In genomic region chr11:68016904-68017817, GRCh38 we compare ENCODE assay signal across 14 cellular contexts. TPM values are rescaled to one million over a fixed set of nuclear protein-coding genes. Genes with fewer than 3 reads are reported as not detected.
DNase-seq lines count a peak whose midpoint lies in the region; ATAC-seq and TF ChIP-seq lines count a peak whose summit lies in the region.
"Had no signal": no experiment of that assay in that cellular context is flagged by ENCODE, and none has a peak within 500 bp of the region (broad histone marks: within the 10 kb centered on the region; RNA-seq: fewer than 3 reads in every experiment).

No MANE protein-coding gene starts in this region.

- H3K79me1 ChIP-seq in trophoblast cell (ENCODE audit: low read length) = peaks cover 24% of the 10 kb centered on the region

- no peaks in the 10 kb centered on the region for H3K4me1 Mint-ChIP-seq in activated T-helper 2 cell treated with anti-CD3 and anti-CD28 coated beads, Interferon-gamma antibody, Interleukin-2, Interleukin-4, amounts not matched to agents 10 μg/mL and 5 μg/mL and 100 μg/mL, durations not matched to agents 14 hours and 24 hours and 36 hours (ENCODE audit: low read depth)
- H3K4me1 Mint-ChIP-seq in CD4-positive, alpha-beta memory T cell = no peaks in the 10 kb centered on the region
- H3K4me1 Mint-ChIP-seq: CD4-positive, CD25-positive, alpha-beta regulatory T cell had no signal

- H2AFZ ChIP-seq in HCT116 (ENCODE audit: low read depth, low read length, poor library complexity, severe bottlenecking) = no peak overlapping the region
- no peak overlapping the region for H2AFZ ChIP-seq in trophoblast cell (ENCODE audit: insufficient read depth, low read length, poor library complexity)

- no peak for ATAC-seq in HCT116
- no peak for ATAC-seq in Panc1
- ATAC-seq: natural killer cell had no signal

- no peak overlapping the region for H4K12ac ChIP-seq in trophoblast cell (ENCODE audit: low read depth, low read length)

- H3K9me3 ChIP-seq in HCT116 (ENCODE audit: control insufficient read depth in 1 of 2, insufficient read depth in 1 of 2, low read depth in 1 of 2, low read length in 2 of 2) (no peaks in the 10 kb centered on the region), Panc1 (ENCODE audit: control insufficient read depth, insufficient read depth, low read depth, low read length) (no peaks in the 10 kb centered on the region), trophoblast cell (ENCODE audit: insufficient read depth, low read depth, low read length) (peaks cover 1% of the 10 kb centered on the region)
- H3K9me3 ChIP-seq in CD4-positive, alpha-beta memory T cell (ENCODE audit: control insufficient read depth in 1 of 2, low read length in 2 of 2) = no peaks in the 10 kb centered on the region

- H3K36me3 ChIP-seq in HCT116 (ENCODE audit: control insufficient read depth in 1 of 2, insufficient read depth in 2 of 2, low read length in 2 of 2) = no peaks in the 10 kb centered on the region
- H3K36me3 ChIP-seq in Panc1 (ENCODE audit: control insufficient read depth, insufficient read depth, low read length) = no peaks in the 10 kb centered on the region
- no peaks in the 10 kb centered on the region for H3K36me3 ChIP-seq in trophoblast cell (ENCODE audit: control insufficient read depth in 1 of 2, insufficient read depth in 2 of 2, low read length in 2 of 2)
- H3K36me3 ChIP-seq in CD4-positive, alpha-beta memory T cell (ENCODE audit: insufficient read depth, low read length) = no peaks in the 10 kb centered on the region

- intact Hi-C loops in HCT116 (cut with micrococcal nuclease) = no loop called here
- intact Hi-C loops in Panc1 (cut with micrococcal nuclease; ENCODE audit: unreplicated experiment) = no loop called here
- intact Hi-C loops in activated T-helper 2 cell treated with anti-CD3 and anti-CD28 coated beads, Interferon-gamma antibody, Interleukin-2, Interleukin-4, amounts not matched to agents 10 μg/mL and 5 μg/mL and 100 μg/mL, durations not matched to agents 14 hours and 24 hours and 36 hours (cut with micrococcal nuclease) = no loop called here
- intact Hi-C loops in CD4-positive, alpha-beta memory T cell (cut with micrococcal nuclease) = no loop called here

- RAD21 ChIA-PET in HCT116 (lab: Charles Lee; ENCODE audit: low non-redundant PET in 1 of 2, low total read pairs in 2 of 2, uncharacterized antibody in 2 of 2, unreplicated experiment in 2 of 2) = no interaction called here

- H4K91ac ChIP-seq in trophoblast cell (ENCODE audit: low read depth, low read length) = no peak overlapping the region

- no peak overlapping the region for H3K27ac Mint-ChIP-seq in activated T-helper 2 cell treated with anti-CD3 and anti-CD28 coated beads, Interferon-gamma antibody, Interleukin-2, Interleukin-4, amounts not matched to agents 10 μg/mL and 5 μg/mL and 100 μg/mL, durations not matched to agents 14 hours and 24 hours and 36 hours
- peak overlapping the region in 1 of 7 donors; percentile 37 for H3K27ac Mint-ChIP-seq in CD4-positive, alpha-beta memory T cell
- H3K27ac Mint-ChIP-seq: activated naive CD8-positive, alpha-beta T cell; natural killer cell had no signal

- H2BK12ac ChIP-seq in trophoblast cell (ENCODE audit: low read length) = peak overlapping the region; percentile 4

- CTCF ChIA-PET in HCT116 (lab: Charles Lee) (no interaction called here), Panc1 (lab: Charles Lee) (no interaction called here)
- CTCF ChIA-PET in CD4-positive, alpha-beta memory T cell (lab: Charles Lee; ENCODE audit: partially characterized antibody) = no interaction called here

- TF ChIP-seq CTCF in HCT116 (IDR thresholded peaks at IDR 0.05 in 2 of 3, conservative IDR thresholded peaks at IDR 0.05 in 1 of 3; ENCODE audit: borderline replicate concordance in 1 of 3, insufficient read depth in 1 of 3, low read depth in 2 of 3, low read length in 2 of 3) (no peak), Panc1 (IDR thresholded peaks at IDR 0.05) (no peak)

- no peaks in the 10 kb centered on the region for H4K20me1 ChIP-seq in HCT116 (ENCODE audit: insufficient read depth)

- H4K8ac ChIP-seq in trophoblast cell (ENCODE audit: low read depth, low read length) = no peak overlapping the region

- peak overlapping the region; percentile 25 for H3K18ac ChIP-seq in trophoblast cell (ENCODE audit: low read length)

- no peak for DNase-seq in HCT116 (ENCODE audit: low read depth, low spot score)
- DNase-seq in Panc1 (ENCODE audit: low read depth, low spot score) = no peak
- DNase-seq in islet precursor cell = peak; percentile 92
- DNase-seq in trophoblast cell = no peak
- no peak for DNase-seq in NCI-H2107 (lab: John Stamatoyannopoulos, UW)
- no peak for DNase-seq in activated T-helper 2 cell treated with anti-CD3 and anti-CD28 coated beads, Interferon-gamma antibody, Interleukin-2, Interleukin-4, amounts not matched to agents 10 μg/mL and 5 μg/mL and 100 μg/mL, durations not matched to agents 14 hours and 24 hours and 36 hours (ENCODE audit: low spot score)
- no peak for DNase-seq in activated CD4-positive, alpha-beta T cell treated with anti-CD3 and anti-CD28 coated beads, Interleukin-2, amount 50 U/mL, for 1 hour
- DNase-seq in CD4-positive, alpha-beta memory T cell = no peak
- DNase-seq: CD4-positive, CD25-positive, alpha-beta regulatory T cell; cerebellar nuclear complex; GF-D8; natural killer cell; stimulated activated naive CD4-positive, alpha-beta T cell had no signal

- H3K4me3 ChIP-seq in HCT116 (replicated peaks in 1 of 2; ENCODE audit: low read depth in 1 of 2, low read length in 2 of 2) = no peak overlapping the region
- H3K4me3 ChIP-seq in Panc1 (ENCODE audit: low read depth in 2 of 2, low read length in 2 of 2) = no peak overlapping the region
- peak overlapping the region; percentile 13 for H3K4me3 ChIP-seq in trophoblast cell (ENCODE audit: low read depth, low read length)
- H3K4me3 ChIP-seq in CD4-positive, alpha-beta memory T cell (ENCODE audit: low read length in 2 of 2) = no peak overlapping the region

- H3K27me3 ChIP-seq in HCT116 (ENCODE audit: insufficient read depth, low read length) = no peaks in the 10 kb centered on the region
- no peaks in the 10 kb centered on the region for H3K27me3 ChIP-seq in Panc1 (ENCODE audit: control insufficient read depth, insufficient read depth, low read length)
- H3K27me3 ChIP-seq in trophoblast cell (ENCODE audit: insufficient read depth, low read length) = no peaks in the 10 kb centered on the region
- no peaks in the 10 kb centered on the region for H3K27me3 ChIP-seq in CD4-positive, alpha-beta memory T cell (ENCODE audit: insufficient read depth, low read length)

- H2AK5ac ChIP-seq in trophoblast cell (ENCODE audit: low read length) = no peak overlapping the region

- no peaks in the 10 kb centered on the region for H3K36me3 Mint-ChIP-seq in activated T-helper 2 cell treated with anti-CD3 and anti-CD28 coated beads, Interferon-gamma antibody, Interleukin-2, Interleukin-4, amounts not matched to agents 10 μg/mL and 5 μg/mL and 100 μg/mL, durations not matched to agents 14 hours and 24 hours and 36 hours (ENCODE audit: low read depth)
- H3K36me3 Mint-ChIP-seq in CD4-positive, alpha-beta memory T cell = no peaks in the 10 kb centered on the region
- H3K36me3 Mint-ChIP-seq: activated naive CD8-positive, alpha-beta T cell; CD4-positive, CD25-positive, alpha-beta regulatory T cell; natural killer cell had no signal

- in situ Hi-C loops in Panc1 (cut with HindIII; ENCODE audit: low pct_unique_long_range_greater_than_20kb, low sequenced_read_pairs) = no loop called here

- no CpG with 5 or more reads among the region's 16 CpGs for WGBS in trophoblast cell (ENCODE audit: extremely low coverage, insufficient coverage, insufficient read length)

- POLR2A ChIA-PET in HCT116 (lab: Charles Lee) (no interaction called here), Panc1 (lab: Charles Lee) (no interaction called here)
- POLR2A ChIA-PET in CD4-positive, alpha-beta memory T cell (lab: Charles Lee; ENCODE audit: partially characterized antibody) = no interaction called here

- H3K4me3 Mint-ChIP-seq in activated T-helper 2 cell treated with anti-CD3 and anti-CD28 coated beads, Interferon-gamma antibody, Interleukin-2, Interleukin-4, amounts not matched to agents 10 μg/mL and 5 μg/mL and 100 μg/mL, durations not matched to agents 14 hours and 24 hours and 36 hours (ENCODE audit: low read depth) = no peak overlapping the region
- no peak overlapping the region for H3K4me3 Mint-ChIP-seq in CD4-positive, alpha-beta memory T cell
- H3K4me3 Mint-ChIP-seq: activated naive CD8-positive, alpha-beta T cell; CD4-positive, CD25-positive, alpha-beta regulatory T cell; natural killer cell had no signal

- H3K9me2 ChIP-seq in HCT116 (ENCODE audit: insufficient read depth) = no peaks in the 10 kb centered on the region

- H2BK120ac ChIP-seq in trophoblast cell (ENCODE audit: insufficient read depth, low read length, poor library complexity) = no peak overlapping the region

- H3K4me1 ChIP-seq in HCT116 (ENCODE audit: control insufficient read depth in 1 of 2, insufficient read depth in 2 of 2, low read length in 2 of 2) = peaks cover 71 to 84% of the 10 kb centered on the region in 2 experiments
- H3K4me1 ChIP-seq in Panc1 (ENCODE audit: control insufficient read depth, insufficient read depth, low read length) = peaks cover 67% of the 10 kb centered on the region
- peaks cover 28 to 33% of the 10 kb centered on the region in 2 experiments for H3K4me1 ChIP-seq in trophoblast cell (ENCODE audit: control insufficient read depth in 1 of 2, insufficient read depth in 2 of 2, low read length in 2 of 2)
- no peaks in the 10 kb centered on the region for H3K4me1 ChIP-seq in CD4-positive, alpha-beta memory T cell (ENCODE audit: insufficient read depth, low read length)

- H2BK5ac ChIP-seq in trophoblast cell (ENCODE audit: low read depth, low read length, poor library complexity) = no peak overlapping the region

- H3K9ac ChIP-seq in HCT116 (ENCODE audit: low read length) = peak overlapping the region; percentile 45
- H3K9ac ChIP-seq in trophoblast cell (ENCODE audit: low read length) = no peak overlapping the region

- H3K79me2 ChIP-seq in HCT116 (ENCODE audit: insufficient read depth, low read length) (peaks cover 5% of the 10 kb centered on the region; the same call in 1 of the 2 replicates), trophoblast cell (ENCODE audit: control insufficient read depth, insufficient read depth, low read length, poor library complexity) (peaks cover 5% of the 10 kb centered on the region)

- H3K27ac ChIP-seq in HCT116 (ENCODE audit: low read depth, low read length) (peak overlapping the region; percentile 52; the same call in 1 of the 2 replicates), Panc1 (ENCODE audit: low read length) (peak overlapping the region; percentile 25), trophoblast cell (ENCODE audit: low read depth, low read length) (no peak overlapping the region)
- no peak overlapping the region for H3K27ac ChIP-seq in CD4-positive, alpha-beta memory T cell (ENCODE audit: low read depth, low read length)

- H3K4me2 ChIP-seq in HCT116 (ENCODE audit: low read length) (peak overlapping the region; percentile 70), trophoblast cell (ENCODE audit: low read length) (no peak overlapping the region)

- H3K9me3 Mint-ChIP-seq in activated T-helper 2 cell treated with anti-CD3 and anti-CD28 coated beads, Interferon-gamma antibody, Interleukin-2, Interleukin-4, amounts not matched to agents 10 μg/mL and 5 μg/mL and 100 μg/mL, durations not matched to agents 14 hours and 24 hours and 36 hours = no peaks in the 10 kb centered on the region
- H3K9me3 Mint-ChIP-seq in CD4-positive, alpha-beta memory T cell = no peaks in the 10 kb centered on the region
- H3K9me3 Mint-ChIP-seq: CD4-positive, CD25-positive, alpha-beta regulatory T cell; natural killer cell had no signal

- no peak overlapping the region for H3K23ac ChIP-seq in trophoblast cell (ENCODE audit: low read length)

- H3K27me3 Mint-ChIP-seq in activated T-helper 2 cell treated with anti-CD3 and anti-CD28 coated beads, Interferon-gamma antibody, Interleukin-2, Interleukin-4, amounts not matched to agents 10 μg/mL and 5 μg/mL and 100 μg/mL, durations not matched to agents 14 hours and 24 hours and 36 hours (ENCODE audit: low read depth) = no peaks in the 10 kb centered on the region
- no peaks in the 10 kb centered on the region for H3K27me3 Mint-ChIP-seq in CD4-positive, alpha-beta memory T cell
- H3K27me3 Mint-ChIP-seq: activated naive CD8-positive, alpha-beta T cell; CD4-positive, CD25-positive, alpha-beta regulatory T cell had no signal

- no peak overlapping the region for H3K14ac ChIP-seq in trophoblast cell (ENCODE audit: low read length)

- no TSS peak for BruUV-seq in HCT116 (replicated peaks; lab: Mats Ljungman, UMichigan)
- BruUV-seq in Panc1 (replicated peaks; lab: Mats Ljungman, UMichigan) = no TSS peak

- H3K4ac ChIP-seq in trophoblast cell (ENCODE audit: low read depth, low read length) = no peak overlapping the region

- no peak for TF ChIP-seq POLR2A in HCT116 (IDR thresholded peaks at IDR 0.05; ENCODE audit: borderline replicate concordance, extremely low read depth, insufficient read depth, insufficient read length)

- no peak for TF ChIP-seq RAD21 in HCT116 (IDR thresholded peaks at IDR 0.05; ENCODE audit: low read depth)

RNA-seq across cellular contexts. Expression of gene ALDH3B1, which starts 7.0 kb away (rescaled TPM):
- total RNA-seq in HCT116 (2021; ENCODE audit: unreplicated experiment) = 25.5 TPM
- polyA plus RNA-seq in HCT116 (2012) = 28.9 and 39.8 TPM in 2 replicates
- total RNA-seq in Panc1 (2021; ENCODE audit: unreplicated experiment) = 18.3 TPM
- 25.3 TPM for polyA plus RNA-seq in Panc1 (2012; ENCODE audit: insufficient read length)
- 0.42 TPM in 2 replicates for polyA plus RNA-seq in trophoblast cell (2013)
- total RNA-seq in activated T-helper 2 cell treated with anti-CD3 and anti-CD28 coated beads, Interferon-gamma antibody, Interleukin-2, Interleukin-4, amounts not matched to agents 10 μg/mL and 5 μg/mL and 100 μg/mL, durations not matched to agents 14 hours and 24 hours and 36 hours = not detected in 2 replicates
- 1 to 10 TPM in 1 of 2 experiments, under 1 TPM in 1; 0.72 to 1.0 TPM for total RNA-seq in CD4-positive, alpha-beta memory T cell
- not detected for polyA plus RNA-seq in CD4-positive, alpha-beta memory T cell
- total RNA-seq: CD4-positive, CD25-positive, alpha-beta regulatory T cell had no signal
- polyA plus RNA-seq: CD4-positive, CD25-positive, alpha-beta regulatory T cell had no signal

RNA-seq across cellular contexts. Expression of gene UNC93B1, which starts 13.3 kb away (rescaled TPM):
- total RNA-seq in HCT116 (2021; ENCODE audit: unreplicated experiment) (72.9 TPM), Panc1 (2021; ENCODE audit: unreplicated experiment) (54.1 TPM)
- 55.1 and 67.6 TPM in 2 replicates for polyA plus RNA-seq in HCT116 (2012)
- 74.9 TPM for polyA plus RNA-seq in Panc1 (2012; ENCODE audit: insufficient read length)
- polyA plus RNA-seq in trophoblast cell (2013) = 6.6 and 7.0 TPM in 2 replicates
- total RNA-seq in activated T-helper 2 cell treated with anti-CD3 and anti-CD28 coated beads, Interferon-gamma antibody, Interleukin-2, Interleukin-4, amounts not matched to agents 10 μg/mL and 5 μg/mL and 100 μg/mL, durations not matched to agents 14 hours and 24 hours and 36 hours = 12.3 and 14.1 TPM in 2 replicates
- total RNA-seq in CD4-positive, alpha-beta memory T cell = 10 to 100 TPM; 22.4 to 26.8 TPM
- 10 to 100 TPM; 25.1 to 27.1 TPM for polyA plus RNA-seq in CD4-positive, alpha-beta memory T cell

RNA-seq across cellular contexts. Expression of gene NDUFS8, which starts 13.3 kb away (rescaled TPM):
- total RNA-seq in HCT116 (2021; ENCODE audit: unreplicated experiment) (189 TPM), Panc1 (2021; ENCODE audit: unreplicated experiment) (289 TPM)
- polyA plus RNA-seq in HCT116 (2012) = 245 and 268 TPM in 2 replicates
- polyA plus RNA-seq in Panc1 (2012; ENCODE audit: insufficient read length) = 558 TPM
- 81.4 and 85.8 TPM in 2 replicates for polyA plus RNA-seq in trophoblast cell (2013)
- total RNA-seq in activated T-helper 2 cell treated with anti-CD3 and anti-CD28 coated beads, Interferon-gamma antibody, Interleukin-2, Interleukin-4, amounts not matched to agents 10 μg/mL and 5 μg/mL and 100 μg/mL, durations not matched to agents 14 hours and 24 hours and 36 hours = 125 and 139 TPM in 2 replicates
- 10 to 100 TPM; 70.0 to 79.3 TPM for total RNA-seq in CD4-positive, alpha-beta memory T cell
- 100 to 1,000 TPM; 140 to 143 TPM for polyA plus RNA-seq in CD4-positive, alpha-beta memory T cell

RNA-seq across cellular contexts. Expression of gene TCIRG1, which starts 21.7 kb away (rescaled TPM):
- total RNA-seq in HCT116 (2021; ENCODE audit: unreplicated experiment) (101 TPM), Panc1 (2021; ENCODE audit: unreplicated experiment) (158 TPM)
- polyA plus RNA-seq in HCT116 (2012) = 88.7 and 97.2 TPM in 2 replicates
- polyA plus RNA-seq in Panc1 (2012; ENCODE audit: insufficient read length) = 192 TPM
- polyA plus RNA-seq in trophoblast cell (2013) = 43.6 and 47.2 TPM in 2 replicates
- 148 and 154 TPM in 2 replicates for total RNA-seq in activated T-helper 2 cell treated with anti-CD3 and anti-CD28 coated beads, Interferon-gamma antibody, Interleukin-2, Interleukin-4, amounts not matched to agents 10 μg/mL and 5 μg/mL and 100 μg/mL, durations not matched to agents 14 hours and 24 hours and 36 hours
- 100 to 1,000 TPM; 261 to 266 TPM for total RNA-seq in CD4-positive, alpha-beta memory T cell
- polyA plus RNA-seq in CD4-positive, alpha-beta memory T cell = 10 to 100 TPM; 46.2 to 60.1 TPM

Comparison
In these comparisons a context has a peak if more than half of its experiments do, and no peak if none do; other contexts are left out.
1. H3K27ac ChIP-seq: peak in HCT116 (single experiment) and Panc1 (single experiment); none in trophoblast cell (single experiment) and CD4-positive, alpha-beta memory T cell (single experiment).